ENCODE assay signal across 1 cellular context in genomic region chrX:121851033-121851432, GRCh38.
TF ChIP-seq lines count a peak whose summit lies in the region.

No MANE protein-coding gene starts in this region.

TF ChIP-seq in K562, 482 proteins besides CTCF, POLR2A, EP300 and RAD21 (continued from another document):
- TF ChIP-seq, protein P1, sequence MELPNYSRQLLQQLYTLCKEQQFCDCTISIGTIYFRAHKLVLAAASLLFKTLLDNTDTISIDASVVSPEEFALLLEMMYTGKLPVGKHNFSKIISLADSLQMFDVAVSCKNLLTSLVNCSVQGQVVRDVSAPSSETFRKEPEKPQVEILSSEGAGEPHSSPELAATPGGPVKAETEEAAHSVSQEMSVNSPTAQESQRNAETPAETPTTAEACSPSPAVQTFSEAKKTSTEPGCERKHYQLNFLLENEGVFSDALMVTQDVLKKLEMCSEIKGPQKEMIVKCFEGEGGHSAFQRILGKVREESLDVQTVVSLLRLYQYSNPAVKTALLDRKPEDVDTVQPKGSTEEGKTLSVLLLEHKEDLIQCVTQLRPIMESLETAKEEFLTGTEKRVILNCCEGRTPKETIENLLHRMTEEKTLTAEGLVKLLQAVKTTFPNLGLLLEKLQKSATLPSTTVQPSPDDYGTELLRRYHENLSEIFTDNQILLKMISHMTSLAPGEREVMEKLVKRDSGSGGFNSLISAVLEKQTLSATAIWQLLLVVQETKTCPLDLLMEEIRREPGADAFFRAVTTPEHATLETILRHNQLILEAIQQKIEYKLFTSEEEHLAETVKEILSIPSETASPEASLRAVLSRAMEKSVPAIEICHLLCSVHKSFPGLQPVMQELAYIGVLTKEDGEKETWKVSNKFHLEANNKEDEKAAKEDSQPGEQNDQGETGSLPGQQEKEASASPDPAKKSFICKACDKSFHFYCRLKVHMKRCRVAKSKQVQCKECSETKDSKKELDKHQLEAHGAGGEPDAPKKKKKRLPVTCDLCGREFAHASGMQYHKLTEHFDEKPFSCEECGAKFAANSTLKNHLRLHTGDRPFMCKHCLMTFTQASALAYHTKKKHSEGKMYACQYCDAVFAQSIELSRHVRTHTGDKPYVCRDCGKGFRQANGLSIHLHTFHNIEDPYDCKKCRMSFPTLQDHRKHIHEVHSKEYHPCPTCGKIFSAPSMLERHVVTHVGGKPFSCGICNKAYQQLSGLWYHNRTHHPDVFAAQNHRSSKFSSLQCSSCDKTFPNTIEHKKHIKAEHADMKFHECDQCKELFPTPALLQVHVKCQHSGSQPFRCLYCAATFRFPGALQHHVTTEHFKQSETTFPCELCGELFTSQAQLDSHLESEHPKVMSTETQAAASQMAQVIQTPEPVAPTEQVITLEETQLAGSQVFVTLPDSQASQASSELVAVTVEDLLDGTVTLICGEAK (IDR thresholded peaks at IDR 0.05) = peak; percentile 49; the same call in 1 of the 2 replicates
- TF ChIP-seq, protein P1 (CRISPR knock-in tag; IDR thresholded peaks at IDR 0.05) = no peak
- TF ChIP-seq ETV6 (IDR thresholded peaks at IDR 0.05; ENCODE audit: borderline replicate concordance in 1 of 2, low read depth in 2 of 2, low read length in 1 of 2) (no peak), ETV6 (CRISPR knock-in tag; IDR thresholded peaks at IDR 0.05; ENCODE audit: borderline replicate concordance) (no peak), OTX1 (CRISPR knock-in tag; IDR thresholded peaks at IDR 0.05) (no peak), HLTF (IDR thresholded peaks at IDR 0.05) (no peak), KAT7 (CRISPR knock-in tag; IDR thresholded peaks at IDR 0.05; ENCODE audit: borderline replicate concordance) (no peak), RBM15 (IDR thresholded peaks at IDR 0.05; ENCODE audit: insufficient read depth, low read length) (no peak), NFE2 (IDR thresholded peaks at IDR 0.05; ENCODE audit: low read depth) (peak; percentile 45), RNF2 (IDR thresholded peaks at IDR 0.05) (no peak), FOSL1 (tag; conservative IDR thresholded peaks at IDR 0.05) (peak; percentile 47; the same call in 1 of the 2 replicates), ZBTB33 (CRISPR knock-in tag; IDR thresholded peaks at IDR 0.05) (no peak), NEUROD1 (IDR thresholded peaks at IDR 0.05; ENCODE audit: borderline replicate concordance, low read depth, low read length, partially characterized antibody) (no peak), KDM2B (CRISPR knock-in tag; IDR thresholded peaks at IDR 0.05) (no peak), ZNF584 (CRISPR knock-in tag; IDR thresholded peaks at IDR 0.05; ENCODE audit: low read depth) (no peak), TCF15 (CRISPR knock-in tag; IDR thresholded peaks at IDR 0.05) (no peak), U2AF2 (optimal IDR thresholded peaks at IDR 0.05; ENCODE audit: low read depth, low read length) (no peak), MAFG (tag; conservative IDR thresholded peaks at IDR 0.05) (0 out of 2 replicates have a peak, but pooled peaks have one; percentile 44), SMARCA4 (IDR thresholded peaks at IDR 0.05) (no peak), TCF3 (CRISPR knock-in tag; IDR thresholded peaks at IDR 0.05) (no peak), POLR2B (IDR thresholded peaks at IDR 0.05; ENCODE audit: low read depth, partially characterized antibody) (no peak), ZC3H8 (IDR thresholded peaks at IDR 0.05) (no peak), TEAD1 (CRISPR knock-in tag; IDR thresholded peaks at IDR 0.05) (no peak), RB1 (IDR thresholded peaks at IDR 0.05; ENCODE audit: low read depth) (no peak)
- TF ChIP-seq, protein P2, sequence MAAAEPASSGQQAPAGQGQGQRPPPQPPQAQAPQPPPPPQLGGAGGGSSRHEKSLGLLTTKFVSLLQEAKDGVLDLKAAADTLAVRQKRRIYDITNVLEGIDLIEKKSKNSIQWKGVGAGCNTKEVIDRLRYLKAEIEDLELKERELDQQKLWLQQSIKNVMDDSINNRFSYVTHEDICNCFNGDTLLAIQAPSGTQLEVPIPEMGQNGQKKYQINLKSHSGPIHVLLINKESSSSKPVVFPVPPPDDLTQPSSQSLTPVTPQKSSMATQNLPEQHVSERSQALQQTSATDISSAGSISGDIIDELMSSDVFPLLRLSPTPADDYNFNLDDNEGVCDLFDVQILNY (CRISPR knock-in tag; IDR thresholded peaks at IDR 0.05) = no peak
